7 cellular contexts compared by ENCODE assay signal in genomic region chr5:56908942-56909293, GRCh38. TPM values are rescaled to one million over a fixed set of nuclear protein-coding genes. Genes with fewer than 3 reads are reported as not detected.
DNase-seq lines count a peak whose midpoint lies in the region; ATAC-seq and TF ChIP-seq lines count a peak whose summit lies in the region.

No MANE protein-coding gene starts in this region.

- peaks cover 3% of the 10 kb centered on the region for H3K36me3 Mint-ChIP-seq in memory B cell

- TF ChIP-seq CTCF in GM12865 (IDR thresholded peaks at IDR 0.05; ENCODE audit: insufficient read depth, low read depth, low read length, missing control alignments), result no peak
- no peak for TF ChIP-seq CTCF in NB4 (IDR thresholded peaks at IDR 0.05; ENCODE audit: low read depth, low read length)
- TF ChIP-seq CTCF in cardiac fibroblast (IDR thresholded peaks at IDR 0.05; ENCODE audit: low read depth, low read length), result no peak
- TF ChIP-seq CTCF in tibial nerve (IDR thresholded peaks at IDR 0.05), result no peak

- ATAC-seq in GM21717 (IDR thresholded peaks at IDR 0.05; ENCODE audit: unreplicated experiment), result peak; percentile 37
- peak; percentile 4 for ATAC-seq in memory B cell (ENCODE audit: low read depth)

- peaks cover 5% of the 10 kb centered on the region for H3K9me3 Mint-ChIP-seq in memory B cell

- no peaks in the 10 kb centered on the region for H3K27me3 Mint-ChIP-seq in memory B cell

- H3K4me3 ChIP-seq in GM12865 (ENCODE audit: low read depth, low read length), result peak overlapping the region; percentile 59
- H3K4me3 ChIP-seq in NB4 (ENCODE audit: low read depth, low read length), result peak overlapping the region; percentile 74
- H3K4me3 ChIP-seq in cardiac fibroblast (replicated peaks in 1 of 2; ENCODE audit: low read depth in 2 of 2, low read length in 2 of 2), result peak overlapping the region; percentile 64 to 76
- peak overlapping the region; percentile 41 to 78 (median 55) for H3K4me3 ChIP-seq in tibial nerve

- H3K4me1 Mint-ChIP-seq in memory B cell, result peaks cover 18% of the 10 kb centered on the region

- DNase-seq in GM12865 (ENCODE audit: low read depth) (no peak), NB4 (ENCODE audit: low read depth) (no peak), cardiac fibroblast (ENCODE audit: low read depth in 2 of 2) (no peak), memory B cell (ENCODE audit: low spot score in 2 of 2) (peak in 1 of 2 donors; percentile 5), tibial nerve (ENCODE audit: low spot score in 2 of 2) (peak; percentile 38 to 50), OCI-M1 (lab: John Stamatoyannopoulos, UW) (no peak)

- no peaks in the 10 kb centered on the region for H3K27me3 ChIP-seq in tibial nerve

- TF ChIP-seq POLR2A in NB4 (IDR thresholded peaks at IDR 0.05; ENCODE audit: extremely low read depth, insufficient read length) (no peak), tibial nerve (IDR thresholded peaks at IDR 0.05) (no peak)

- peak overlapping the region; percentile 87 to 97 (median 93) for H3K27ac ChIP-seq in tibial nerve

- peaks cover 0 to 14% (median 5%) of the 10 kb centered on the region in 4 donors for H3K4me1 ChIP-seq in tibial nerve

- peak overlapping the region; percentile 98 for H3K4me3 Mint-ChIP-seq in memory B cell

- 0 to 1% methylated on average over 19 of the region's 19 CpGs for WGBS in tibial nerve, 2 donors

- TF ChIP-seq EP300 in tibial nerve (IDR thresholded peaks at IDR 0.05), result no peak

- H3K36me3 ChIP-seq in tibial nerve, result no peaks in the 10 kb centered on the region

- H3K9me3 ChIP-seq in tibial nerve, result no peaks in the 10 kb centered on the region

- H3K27ac Mint-ChIP-seq in memory B cell, result peak overlapping the region; percentile 93

RNA-seq across cellular contexts. Expression of gene SETD9, which starts 0.5 kb away (rescaled TPM):
- total RNA-seq in tibial nerve, result 10 to 100 TPM in 2 of 4 donors, 1 to 10 TPM in 2; 3.3 to 16.8 (median 8.0) TPM

RNA-seq across cellular contexts. Expression of gene MIER3, which starts 43.0 kb away (rescaled TPM):
- 10 to 100 TPM; 36.9 to 71.0 (median 48.8) TPM for total RNA-seq in tibial nerve

Comparison
In these comparisons a context has a peak if more than half of its experiments do, and no peak if none do; other contexts are left out.
1. DNase-seq: peak in tibial nerve (2 of 2); none in GM12865 (single experiment), NB4 (single experiment), cardiac fibroblast (0 of 2) and OCI-M1 (single experiment).
2. Peak in every context shown above with its lines, with median percentiles within 50 percentile points of each other: H3K4me3 ChIP-seq.